In genomic region chrX:41085883-41086626, GRCh38 we compare ENCODE assay signal across 8 cellular contexts. TPM values are rescaled to one million over a fixed set of nuclear protein-coding genes. Genes with fewer than 3 reads are reported as not detected.
A peak's percentile ranks its signal among the peaks of the same experiment; 100 is the strongest.
DNase-seq lines count a peak whose midpoint lies in the region; ATAC-seq, FAIRE-seq and TF ChIP-seq lines count a peak whose summit lies in the region.

No MANE protein-coding gene starts in this region.

- H4K5ac ChIP-seq in H1 (ENCODE audit: insufficient read length, low read depth, low read length) = peak overlapping the region; percentile 66

- TF ChIP-seq EP300 in H1 (IDR thresholded peaks at IDR 0.05; ENCODE audit: borderline replicate concordance in 1 of 2, low read depth in 2 of 2, low read length in 2 of 2) = no peak

- H3K36me3 ChIP-seq in DND-41 (ENCODE audit: insufficient read depth, low read length) = no peaks in the 10 kb centered on the region; the same call in 1 of the 2 replicates
- H3K36me3 ChIP-seq in H1 (ENCODE audit: control insufficient read depth in 2 of 4, insufficient read depth in 4 of 4, low read length in 3 of 4) = peaks cover 0 to 44% (median 2%) of the 10 kb centered on the region in 4 experiments; a peak in 4 of 8 replicates
- H3K36me3 ChIP-seq in mesodermal cell (ENCODE audit: control insufficient read depth, insufficient read depth, low read length) = peaks cover 4% of the 10 kb centered on the region

- ATAC-seq in DND-41 (ENCODE audit: insufficient read depth, low read depth) = peak; percentile 19
- peak; percentile 15 for ATAC-seq in GM21723 (IDR thresholded peaks at IDR 0.05; ENCODE audit: unreplicated experiment)
- ATAC-seq in GM18511 (IDR thresholded peaks at IDR 0.05; ENCODE audit: unreplicated experiment) = no peak

- H3K4ac ChIP-seq in H1 (replicated peaks; ENCODE audit: insufficient read length, low read depth, low read length) = no peak overlapping the region

- no peak overlapping the region for H2BK12ac ChIP-seq in H1 (ENCODE audit: low read depth, low read length)

- H2AFZ ChIP-seq in DND-41 (ENCODE audit: low read depth, low read length) (peak overlapping the region; percentile 60), H1 (ENCODE audit: low read length) (no peak overlapping the region)

- FAIRE-seq in H1 (lab: Jason Lieb, UNC) = no peak

- H2BK120ac ChIP-seq in H1 (replicated peaks; ENCODE audit: low read depth, low read length) = no peak overlapping the region

- peak overlapping the region; percentile 80 for H3K14ac ChIP-seq in H1 (ENCODE audit: insufficient read length)

- peak overlapping the region; percentile 74 for H4K91ac ChIP-seq in H1 (replicated peaks; ENCODE audit: insufficient read length, low read length)

- H3K23me2 ChIP-seq in H1 (ENCODE audit: low read depth, low read length) = no peaks in the 10 kb centered on the region

- no peaks in the 10 kb centered on the region for H3K79me1 ChIP-seq in H1 (ENCODE audit: low read depth, low read length)

- no peak overlapping the region; the same call in 1 of the 2 replicates for H4K8ac ChIP-seq in H1 (ENCODE audit: extremely low read depth, insufficient read depth, low read length)

- H3K4me1 ChIP-seq in DND-41 (ENCODE audit: insufficient read depth, low read length) (peaks cover 34% of the 10 kb centered on the region), H1 (replicated peaks in 1 of 4; ENCODE audit: control insufficient read depth in 3 of 4, insufficient read depth in 4 of 4, low read length in 3 of 4) (peaks cover 0 to 3% (median 0%) of the 10 kb centered on the region in 4 experiments; a peak in 1 of 7 replicates), mesodermal cell (ENCODE audit: control insufficient read depth, insufficient read depth, low read length, poor library complexity, severe bottlenecking) (peaks cover 3% of the 10 kb centered on the region)

- WGBS in H1 (ENCODE audit: extremely low coverage in 1 of 2, insufficient coverage in 1 of 2, insufficient read length in 1 of 2, insufficient replicate concordance in 2 of 2, low coverage in 1 of 2, low lambda C conversion rate in 2 of 2, missing lambda C conversion rate in 1 of 2), 2 experiments = 0% methylated on average over 7 of the region's 71 CpGs; no CpG with 5 or more reads in 1 of the 2 experiments
- 0 to 2% methylated on average over 10 to 11 of the region's 71 CpGs for WGBS in mesodermal cell (ENCODE audit: insufficient coverage in 2 of 2), 2 experiments

- TF ChIP-seq CTCF in DND-41 (IDR thresholded peaks at IDR 0.05; ENCODE audit: borderline replicate concordance, extremely low read depth, low read length, poor library complexity, severe bottlenecking) (no peak), H1 (IDR thresholded peaks at IDR 0.05; ENCODE audit: control extremely low read depth in 1 of 3, insufficient read depth in 1 of 3, low read depth in 1 of 3, low read length in 3 of 3) (no peak)

- H3K4me3 ChIP-seq in DND-41 (ENCODE audit: low read depth in 1 of 2, low read length in 2 of 2) (peak overlapping the region; percentile 66 to 84; a peak in 3 of 4 replicates), H1 (ENCODE audit: extremely low read depth in 1 of 4, insufficient read depth in 2 of 4, low read depth in 3 of 4, low read length in 4 of 4) (peak overlapping the region; percentile 77 to 100 (median 90)), mesodermal cell (ENCODE audit: extremely low read depth, insufficient read depth, low read length, poor library complexity, severe bottlenecking) (peak overlapping the region; percentile 66)

- H2AK5ac ChIP-seq in H1 (ENCODE audit: low read depth, low read length) = no peak overlapping the region

- H2BK5ac ChIP-seq in H1 (ENCODE audit: low read depth, low read length) = peak overlapping the region; percentile 52

- peak overlapping the region; percentile 32 for H3K56ac ChIP-seq in H1 (replicated peaks; ENCODE audit: insufficient read length, low read depth, low read length)

- peak overlapping the region; percentile 75 for H3K4me2 ChIP-seq in DND-41 (ENCODE audit: insufficient read depth, low read length)
- peak overlapping the region; percentile 17 to 56 for H3K4me2 ChIP-seq in H1 (ENCODE audit: insufficient read depth in 1 of 2, low read depth in 2 of 2, low read length in 2 of 2)

- H3K9ac ChIP-seq in DND-41 (ENCODE audit: low read depth, low read length) (peak overlapping the region; percentile 98), H1 (replicated peaks in 1 of 4; ENCODE audit: extremely low read depth in 1 of 4, low read depth in 3 of 4, low read length in 3 of 4) (peak overlapping the region; percentile 76 to 89 (median 84))

- DNase-seq in DND-41 = peak; percentile 50
- DNase-seq in NCI-H1105 treated with DMSO at 0.1 percent for 48 hours (lab: John Stamatoyannopoulos, UW) = peak; percentile 31
- peak; percentile 82 for DNase-seq in activated CD8-positive, alpha-beta memory T cell treated with anti-CD3 and anti-CD28 coated beads for 24 hours
- peak in 1 of 2 experiments; percentile 53 for DNase-seq in H1 (ENCODE audit: low read depth in 1 of 2, low spot score in 2 of 2)
- peak; percentile 8 to 30 for DNase-seq in stimulated activated CD8-positive, alpha-beta memory T cell treated with anti-CD3 and anti-CD28 coated beads, Interleukin-2, amount 100 ng/mL, for 48 hours (ENCODE audit: low read depth in 2 of 2)

- H3K27me3 ChIP-seq in DND-41 (ENCODE audit: insufficient read depth, low read length, poor library complexity) = no peaks in the 10 kb centered on the region
- H3K27me3 ChIP-seq in H1 (replicated peaks in 1 of 4; ENCODE audit: control insufficient read depth in 3 of 4, extremely low read depth in 1 of 4, insufficient read depth in 3 of 4, low read length in 3 of 4) = no peaks in the 10 kb centered on the region

- H4K20me1 ChIP-seq in DND-41 (ENCODE audit: insufficient read depth, low read length) = peaks cover 16% of the 10 kb centered on the region
- H4K20me1 ChIP-seq in H1 (replicated peaks in 1 of 2; ENCODE audit: control insufficient read depth in 1 of 2, insufficient read depth in 2 of 2, low read length in 2 of 2) = peaks cover 1 to 11% of the 10 kb centered on the region in 2 experiments

- H3K23ac ChIP-seq in H1 (ENCODE audit: insufficient read length) = no peak overlapping the region

- 0 out of 3 replicates have a peak, but pooled peaks of 1 of the 2 experiments have one; percentile 39 for TF ChIP-seq POLR2A in H1 (IDR thresholded peaks at IDR 0.05; ENCODE audit: control extremely low read depth in 1 of 2, low read depth in 2 of 2, low read length in 2 of 2)

- no peak overlapping the region for H2BK15ac ChIP-seq in H1 (ENCODE audit: low read length)

- H3K9me3 ChIP-seq in DND-41 (ENCODE audit: insufficient read depth, low read length, severe bottlenecking) (no peaks in the 10 kb centered on the region), H1 (ENCODE audit: insufficient read depth in 2 of 2, low read depth in 1 of 2, low read length in 1 of 2) (no peaks in the 10 kb centered on the region), mesodermal cell (ENCODE audit: control insufficient read depth, low read length) (no peaks in the 10 kb centered on the region)

- peak overlapping the region; percentile 87 for H3K27ac ChIP-seq in DND-41 (ENCODE audit: low read length)
- peak overlapping the region; percentile 85 for H3K27ac ChIP-seq in H1 (ENCODE audit: low read depth, low read length)
- peak overlapping the region; percentile 100 for H3K27ac ChIP-seq in mesodermal cell (ENCODE audit: low read depth, low read length, severe bottlenecking)

- POLR2A ChIA-PET in H1 (lab: Charles Lee; ENCODE audit: partially characterized antibody) = interaction anchor here (0.9 to 4.4 kb wide), 12 partner anchors 10 to 58 kb away, joined by 3 to 19 read pairs (median 4); no protein-coding TSS in a partner anchor

- CTCF ChIA-PET in H1 (lab: Charles Lee; ENCODE audit: partially characterized antibody) = interaction anchor here (1.5 kb wide), 1 partner anchor 60 kb away, joined by 3 read pairs; no protein-coding TSS in a partner anchor

- H3K79me2 ChIP-seq in DND-41 (ENCODE audit: insufficient read depth, low read length) (peaks cover 57% of the 10 kb centered on the region), H1 (ENCODE audit: control insufficient read depth in 1 of 2, insufficient read depth in 2 of 2, low read length in 2 of 2) (peaks cover 40 to 71% of the 10 kb centered on the region in 2 experiments)

- no peak for TF ChIP-seq RAD21 in H1 (IDR thresholded peaks at IDR 0.05 in 1 of 2, conservative IDR thresholded peaks at IDR 0.05 in 1 of 2; ENCODE audit: low read depth in 2 of 2, low read length in 2 of 2)

- no peak overlapping the region; the same call in 1 of the 2 replicates for H3K18ac ChIP-seq in H1 (ENCODE audit: extremely low read depth, low read length)

- H2BK20ac ChIP-seq in H1 (ENCODE audit: low read length) = no peak overlapping the region

TF ChIP-seq in H1, 55 proteins besides CTCF, POLR2A, EP300 and RAD21:
- TF ChIP-seq POLR2AphosphoS5 (IDR thresholded peaks at IDR 0.05; ENCODE audit: low read depth, low read length) = peak; percentile 63
- no peak for TF ChIP-seq HDAC2 (IDR thresholded peaks at IDR 0.05; ENCODE audit: borderline replicate concordance in 1 of 2, low read depth in 2 of 2, low read length in 2 of 2)
- TF ChIP-seq YY1 (IDR thresholded peaks at IDR 0.05; ENCODE audit: low read depth, low read length) = peak; percentile 33; the same call in 1 of the 2 replicates
- TF ChIP-seq PHF8 (conservative IDR thresholded peaks at IDR 0.05; ENCODE audit: low read depth, low read length) = 0 out of 2 replicates have a peak, but pooled peaks have one; percentile 30

RNA-seq across cellular contexts. Expression of gene USP9X, which starts 0.8 kb away (rescaled TPM):
- 299 and 300 TPM in 2 replicates for total RNA-seq in H1 (2021; fragmentation: NEBNext Ultra II Directional; extraction: Animal tissue kit (Norgen Biotek cat#: 25700))
- polyA plus RNA-seq in H1 (2011; rRNA removed) = 58.2 and 79.2 TPM in 2 replicates
- polyA plus RNA-seq in H1 (2011; cell fraction: cytosol; rRNA removed) = 102 TPM
- polyA plus RNA-seq in H1 (2011; cell fraction: nucleus; rRNA removed) = 114 TPM
- 119 to 210 TPM (median 146 TPM) in 4 replicates for polyA plus RNA-seq in H1 (2012, experiment 1 of 2)
- 5.3 TPM for polyA plus RNA-seq in H1 (2012, experiment 2 of 2)
- 52.3 TPM for polyA plus RNA-seq in H1 (2013, experiment 1 of 2)
- polyA plus RNA-seq in H1 (2013, experiment 2 of 2) = 45.5 TPM
- 1,122 and 1,571 TPM in 2 replicates for polyA minus RNA-seq in H1 (2011; rRNA and poly(A)+ RNA removed)
- 404 TPM for polyA minus RNA-seq in H1 (2011; cell fraction: cytosol; rRNA and poly(A)+ RNA removed)
- polyA minus RNA-seq in H1 (2011; cell fraction: nucleus; rRNA and poly(A)+ RNA removed) = 796 TPM
- polyA plus RNA-seq in mesodermal cell (2013, experiment 1 of 2) = 42.5 TPM
- 39.7 TPM for polyA plus RNA-seq in mesodermal cell (2013, experiment 2 of 2)
